8 cellular contexts compared by ENCODE assay signal in genomic region chr17:38706625-38707298, GRCh38. TPM values are rescaled to one million over a fixed set of nuclear protein-coding genes. Genes with fewer than 3 reads are reported as not detected.
DNase-seq lines count a peak whose midpoint lies in the region; ATAC-seq and TF ChIP-seq lines count a peak whose summit lies in the region.

No MANE protein-coding gene starts in this region.

- H3K36me3 Mint-ChIP-seq in CD14-positive monocyte = peaks cover 30 to 40% of the 10 kb centered on the region in 2 donors

- no peak overlapping the region for H2AFZ ChIP-seq in MM.1S (ENCODE audit: low read length)

- H3K27me3 ChIP-seq in MM.1S (replicated peaks; ENCODE audit: insufficient read depth, low read length) = no peaks in the 10 kb centered on the region
- H3K27me3 ChIP-seq in left lung = no peaks in the 10 kb centered on the region
- H3K27me3 ChIP-seq in foreskin keratinocyte = no peaks in the 10 kb centered on the region

- peaks cover 57% of the 10 kb centered on the region for H3K4me1 Mint-ChIP-seq in CD14-positive monocyte

- peak overlapping the region; percentile 85 to 94 for H3K4me3 Mint-ChIP-seq in CD14-positive monocyte

- H3K27ac Mint-ChIP-seq in CD14-positive monocyte = peak overlapping the region in 5 of 7 donors; percentile 29 to 85 (median 62)

- no peaks in the 10 kb centered on the region for H3K9me2 ChIP-seq in MM.1S (replicated peaks; ENCODE audit: insufficient read depth, low read length)

- H3K27me3 Mint-ChIP-seq in CD14-positive monocyte (ENCODE audit: low read depth in 3 of 3) = peaks cover 14 to 19% (median 16%) of the 10 kb centered on the region in 3 donors

- DNase-seq in CD14-positive monocyte (ENCODE audit: low spot score) (no peak), MM.1S (peak; percentile 18), left lung (peak in 1 of 2 donors; percentile 46), NCI-H1694 treated with DMSO at 0.1 percent for 48 hours (lab: John Stamatoyannopoulos, UW) (no peak), cortex of kidney (lab: John Stamatoyannopoulos, UW) (no peak), foreskin keratinocyte (no peak)
- DNase-seq in stimulated activated naive CD4-positive, alpha-beta T cell (lab: John Stamatoyannopoulos, UW) = peak in 4 of 6 experiments; percentile 20 to 43 (median 24)

- H3K9ac ChIP-seq in MM.1S (ENCODE audit: low read length) = peak overlapping the region; percentile 68; the same call in 1 of the 2 replicates

- TF ChIP-seq CTCF in CD14-positive monocyte (IDR thresholded peaks at IDR 0.05) (no peak), MM.1S (IDR thresholded peaks at IDR 0.05; ENCODE audit: low read length) (no peak), left lung (IDR thresholded peaks at IDR 0.05) (no peak), foreskin keratinocyte (conservative IDR thresholded peaks at IDR 0.05) (no peak)

- no peaks in the 10 kb centered on the region for H4K20me1 ChIP-seq in MM.1S (ENCODE audit: insufficient read depth, low read length)

- H3K4me1 ChIP-seq in MM.1S (ENCODE audit: low read length) = peaks cover 6% of the 10 kb centered on the region; the same call in 1 of the 2 replicates
- peaks cover 10 to 41% of the 10 kb centered on the region in 2 donors for H3K4me1 ChIP-seq in left lung
- H3K4me1 ChIP-seq in foreskin keratinocyte = no peaks in the 10 kb centered on the region

- H3K36me3 ChIP-seq in MM.1S (replicated peaks; ENCODE audit: insufficient read depth, low read length) (0 out of 2 replicates have a peak, but pooled peaks cover 5% of the 10 kb centered on the region), left lung (peaks cover 0 to 37% of the 10 kb centered on the region in 2 donors)

- H3K4me3 ChIP-seq in MM.1S (ENCODE audit: low read length) (peak overlapping the region; percentile 86), left lung (peak overlapping the region; percentile 57 to 88)

- peaks cover 0 to 5% (median 0%) of the 10 kb centered on the region in 7 donors for H3K9me3 Mint-ChIP-seq in CD14-positive monocyte

- H3K9me3 ChIP-seq in MM.1S (replicated peaks; ENCODE audit: insufficient read depth, low read length) = no peaks in the 10 kb centered on the region
- no peaks in the 10 kb centered on the region for H3K9me3 ChIP-seq in left lung

- H3K27ac ChIP-seq in MM.1S (ENCODE audit: low read length) (peak overlapping the region; percentile 20; the same call in 1 of the 2 replicates), angular gyrus (ENCODE audit: low read depth, low read length) (peak overlapping the region; percentile 14), left lung (peak overlapping the region; percentile 81 to 98), foreskin keratinocyte (no peak overlapping the region)

- H3K79me2 ChIP-seq in MM.1S (ENCODE audit: low read length) = peaks cover 68% of the 10 kb centered on the region

- ATAC-seq in left lung (no peak), foreskin keratinocyte (no peak)

- H3F3A ChIP-seq in MM.1S (ENCODE audit: insufficient read depth, low read length) = peaks cover 33% of the 10 kb centered on the region

- intact Hi-C loops in CD14-positive monocyte (cut with micrococcal nuclease) (loop anchor here in 1 of 2 donors (10.0 kb wide), 1 partner anchor 158 kb away; no protein-coding TSS in a partner anchor), left lung (cut with DNase I) (no loop called here)

- peak overlapping the region; percentile 77 for H3K4me2 ChIP-seq in MM.1S (ENCODE audit: low read depth, low read length)

RNA-seq across cellular contexts. Expression of gene MLLT6, which starts 1.7 kb away (rescaled TPM):
- polyA plus RNA-seq in CD14-positive monocyte (under 1 TPM; 0.72 to 0.82 TPM), foreskin keratinocyte (12.3 and 12.8 TPM in 2 replicates)
- total RNA-seq in left lung (100 to 1,000 TPM in 1 of 2 donors, 10 to 100 TPM in 1; 80.0 to 102 TPM), foreskin keratinocyte (25.6 and 28.8 TPM in 2 replicates)

RNA-seq across cellular contexts. Expression of gene CISD3, which starts 23.4 kb away (rescaled TPM):
- 10 to 100 TPM; 53.4 to 61.2 TPM for polyA plus RNA-seq in CD14-positive monocyte
- 10 to 100 TPM; 32.9 to 49.2 TPM for total RNA-seq in left lung
- 23.2 and 27.2 TPM in 2 replicates for total RNA-seq in foreskin keratinocyte
- polyA plus RNA-seq in foreskin keratinocyte = 62.4 and 68.4 TPM in 2 replicates

RNA-seq across cellular contexts. Expression of gene EPOP, which starts 32.0 kb away (rescaled TPM):
- polyA plus RNA-seq in CD14-positive monocyte = not detected
- 1 to 10 TPM; 1.5 to 2.1 TPM for total RNA-seq in left lung
- 5.2 and 6.5 TPM in 2 replicates for total RNA-seq in foreskin keratinocyte
- polyA plus RNA-seq in foreskin keratinocyte = 4.6 and 6.5 TPM in 2 replicates

RNA-seq across cellular contexts. Expression of gene PCGF2, which starts 41.4 kb away (rescaled TPM):
- not detected for polyA plus RNA-seq in CD14-positive monocyte
- 10 to 100 TPM; 40.0 to 49.5 TPM for total RNA-seq in left lung
- 12.8 and 15.0 TPM in 2 replicates for total RNA-seq in foreskin keratinocyte
- 37.4 and 41.2 TPM in 2 replicates for polyA plus RNA-seq in foreskin keratinocyte

RNA-seq across cellular contexts. Expression of gene PSMB3, which starts 45.8 kb away (rescaled TPM):
- polyA plus RNA-seq in CD14-positive monocyte (100 to 1,000 TPM; 625 to 689 TPM), foreskin keratinocyte (382 and 384 TPM in 2 replicates)
- total RNA-seq in left lung (100 to 1,000 TPM; 123 to 191 TPM), foreskin keratinocyte (264 and 287 TPM in 2 replicates)

Comparison
In these comparisons a context has a peak if more than half of its experiments do, and no peak if none do; other contexts are left out.
1. DNase-seq: peak in MM.1S (single experiment) and stimulated activated naive CD4-positive, alpha-beta T cell (4 of 6); none in CD14-positive monocyte (single experiment), NCI-H1694 treated with DMSO at 0.1 percent for 48 hours (single experiment), cortex of kidney (single experiment) and foreskin keratinocyte (0 of 2).